In genomic region chr18:76571689-76572088, GRCh38 we compare ENCODE assay signal across 18 cellular contexts.
"Had no signal": no experiment of that assay in that cellular context is flagged by ENCODE, and none has a peak within 500 bp of the region (broad histone marks: within the 10 kb centered on the region; RNA-seq: fewer than 3 reads in every experiment).

No MANE protein-coding gene starts in this region.

- H3K36me3 ChIP-seq: gastrocnemius medialis, right lobe of liver, suprapubic skin, thyroid gland, uterus had no signal

- DNase-seq: effector memory CD4-positive, alpha-beta T cell; gastrocnemius medialis; left colon; left ventricle myocardium superior; naive thymus-derived CD4-positive, alpha-beta T cell; nephron progenitor cell; psoas muscle; retina; right lobe of liver; stimulated activated CD4-positive, alpha-beta T cell treated with anti-CD3 and anti-CD28 coated beads, Interleukin-4, amount 100 ng/mL, for 1 hour; stimulated activated CD8-positive, alpha-beta memory T cell treated with anti-CD3 and anti-CD28 coated beads, Interleukin-4, amount 100 ng/mL, for 48 hours; stimulated activated naive CD8-positive, alpha-beta T cell treated with anti-CD3 and anti-CD28 coated beads, Interleukin-15, Interleukin-2, amounts not matched to agents 100 U/mL and 50 U/mL, for 24 hours; thyroid gland; uterus had no signal

- H3K27me3 Mint-ChIP-seq: type B pancreatic cell had no signal

- H3K4me3 ChIP-seq: gastrocnemius medialis, psoas muscle, right lobe of liver, suprapubic skin, thyroid gland, uterus had no signal

- ATAC-seq: gastrocnemius medialis; left colon; left ventricle myocardium superior; naive thymus-derived CD4-positive, alpha-beta T cell; psoas muscle; stimulated activated effector memory CD8-positive, alpha-beta T cell treated with anti-CD3 and anti-CD28 coated beads, Interleukin-12 subunit alpha, Interleukin-12 subunit beta, amount 100 ng/mL, for 72 hours; stimulated activated naive CD8-positive, alpha-beta T cell treated with anti-CD3 and anti-CD28 coated beads, Interleukin-15, Interleukin-2, amounts not matched to agents 100 U/mL and 50 U/mL, for 24 hours had no signal

- H3K27ac Mint-ChIP-seq: naive thymus-derived CD4-positive, alpha-beta T cell; nephron progenitor cell; stimulated activated effector memory CD8-positive, alpha-beta T cell treated with anti-CD3 and anti-CD28 coated beads, Interleukin-12 subunit alpha, Interleukin-12 subunit beta, amount 100 ng/mL, for 72 hours; type B pancreatic cell had no signal

- H3K27ac ChIP-seq: gastrocnemius medialis, psoas muscle, right lobe of liver, suprapubic skin, thyroid gland, uterus had no signal

- H3K9me3 ChIP-seq: gastrocnemius medialis, psoas muscle, right lobe of liver, suprapubic skin, thyroid gland, uterus had no signal

- H3K9me3 Mint-ChIP-seq: naive thymus-derived CD4-positive, alpha-beta T cell; stimulated activated effector memory CD8-positive, alpha-beta T cell treated with anti-CD3 and anti-CD28 coated beads, Interleukin-12 subunit alpha, Interleukin-12 subunit beta, amount 100 ng/mL, for 72 hours had no signal

- H3K4me3 Mint-ChIP-seq: naive thymus-derived CD4-positive, alpha-beta T cell; nephron progenitor cell; stimulated activated effector memory CD8-positive, alpha-beta T cell treated with anti-CD3 and anti-CD28 coated beads, Interleukin-12 subunit alpha, Interleukin-12 subunit beta, amount 100 ng/mL, for 72 hours; type B pancreatic cell had no signal

- FAIRE-seq: endometrium had no signal

- H3K27me3 ChIP-seq: gastrocnemius medialis, right lobe of liver, suprapubic skin, thyroid gland, uterus had no signal

- H3K4me1 Mint-ChIP-seq: stimulated activated effector memory CD8-positive, alpha-beta T cell treated with anti-CD3 and anti-CD28 coated beads, Interleukin-12 subunit alpha, Interleukin-12 subunit beta, amount 100 ng/mL, for 72 hours had no signal

- H3K4me1 ChIP-seq: gastrocnemius medialis, psoas muscle, suprapubic skin, thyroid gland, uterus had no signal

- H3K36me3 Mint-ChIP-seq: stimulated activated effector memory CD8-positive, alpha-beta T cell treated with anti-CD3 and anti-CD28 coated beads, Interleukin-12 subunit alpha, Interleukin-12 subunit beta, amount 100 ng/mL, for 72 hours; type B pancreatic cell had no signal
